21 cellular contexts compared by ENCODE assay signal in genomic region chr6:116472710-116473109, GRCh38. TPM values are rescaled to one million over a fixed set of nuclear protein-coding genes. Genes with fewer than 3 reads are reported as not detected.
"Had no signal": no experiment of that assay in that cellular context is flagged by ENCODE, and none has a peak within 500 bp of the region (broad histone marks: within the 10 kb centered on the region; RNA-seq: fewer than 3 reads in every experiment).

No MANE protein-coding gene starts in this region.

- H3K4me3 ChIP-seq: esophagus muscularis mucosa, heart right ventricle, neural progenitor cell, prostate gland, stomach, thoracic aorta, transverse colon had no signal

- DNase-seq: central memory CD4-positive, alpha-beta T cell; effector memory CD8-positive, alpha-beta T cell; heart right ventricle; islet precursor cell; mammary epithelial cell; occipital lobe; stimulated activated CD4-positive, alpha-beta T cell treated with anti-CD3 and anti-CD28 coated beads, Interleukin-2, amount 100 ng/mL, for 24 hours; stimulated activated CD4-positive, alpha-beta T cell treated with anti-CD3 and anti-CD28 coated beads, Interleukin-4, amount 100 ng/mL, for 4 hours; stimulated activated naive B cell treated with anti-CD40 and anti-IgM and Interleukin-4, amounts not matched to agents 10 μg/mL and 1 μg/mL and 100 μg/mL, for 72 hours; stomach; substantia nigra; transverse colon had no signal

- H3K27me3 ChIP-seq: esophagus muscularis mucosa, heart right ventricle, neural progenitor cell, stomach, transverse colon had no signal

- H3K9ac ChIP-seq: neural progenitor cell, parathyroid adenoma had no signal

- H3K27ac ChIP-seq: epithelial cell of prostate, esophagus muscularis mucosa, heart right ventricle, neural progenitor cell, parathyroid adenoma, prostate gland, stomach, thoracic aorta, transverse colon had no signal

- H3K79me2 ChIP-seq: parathyroid adenoma had no signal

- H3K9me3 ChIP-seq: esophagus muscularis mucosa, heart right ventricle, prostate gland, stomach, thoracic aorta, transverse colon had no signal

- H3K4me1 ChIP-seq: esophagus muscularis mucosa, neural progenitor cell, parathyroid adenoma, prostate gland had no signal

- H3K4me2 ChIP-seq: neural progenitor cell had no signal

- FAIRE-seq: frontal cortex had no signal

- H3K36me3 ChIP-seq: esophagus muscularis mucosa, heart right ventricle, neural progenitor cell, prostate gland, stomach, thoracic aorta, transverse colon had no signal

- H2AFZ ChIP-seq: neural progenitor cell, parathyroid adenoma had no signal

RNA-seq across cellular contexts. Expression of gene CALHM6, which starts 11.5 kb away (rescaled TPM):
- total RNA-seq: myocyte had no signal

RNA-seq across cellular contexts. Expression of gene CALHM5, which starts 38.7 kb away (rescaled TPM):
- total RNA-seq: natural killer cell treated with Interleukin-12 subunit alpha and Interleukin-12 subunit beta and Interleukin-15 and Interleukin-18, amount 100 ng/mL, for 72 hours had no signal
